13 cellular contexts compared by ENCODE assay signal in the genomic region with DNA sequence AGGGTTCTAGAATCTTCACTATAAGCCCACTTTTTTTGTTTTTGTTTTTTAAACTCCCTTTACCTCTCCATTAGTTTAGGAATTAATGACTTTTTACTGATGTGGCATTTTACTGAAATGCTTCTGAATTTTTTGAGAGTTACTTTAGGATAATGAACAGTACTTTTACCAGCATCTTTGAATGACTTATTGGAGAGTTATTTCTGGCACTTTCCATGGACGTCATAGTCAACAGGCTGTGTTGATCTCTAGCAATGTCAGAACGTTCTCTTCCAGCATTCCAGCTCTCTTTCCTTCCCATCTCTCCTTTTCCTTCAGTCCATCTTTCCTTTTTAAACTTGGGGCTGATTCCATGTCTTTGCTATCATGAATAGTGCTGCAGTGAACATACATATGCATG. TPM values are rescaled to one million over a fixed set of nuclear protein-coding genes. Genes with fewer than 3 reads are reported as not detected.
DNase-seq lines count a peak whose midpoint lies in the region; ATAC-seq, FAIRE-seq and TF ChIP-seq lines count a peak whose summit lies in the region.
"Had no signal": no experiment of that assay in that cellular context is flagged by ENCODE, and none has a peak within 500 bp of the region (broad histone marks: within the 10 kb centered on the region; RNA-seq: fewer than 3 reads in every experiment).

No MANE protein-coding gene starts in this region.

- H3K9ac ChIP-seq in endothelial cell of umbilical vein (replicated peaks; ENCODE audit: extremely low read depth, insufficient read depth, low read length): no peak overlapping the region

- dilution Hi-C loops in endothelial cell of umbilical vein (cut with MboI; ENCODE audit: extremely low pct_ligation_motif_present, low sequenced_read_pairs): no loop called here

- H3K36me3 ChIP-seq in endothelial cell of umbilical vein (ENCODE audit: control insufficient read depth in 2 of 2, extremely low read depth in 1 of 2, insufficient read depth in 2 of 2, low read length in 2 of 2): peaks cover 0 to 3% of the 10 kb centered on the region in 2 experiments
- no peaks in the 10 kb centered on the region for H3K36me3 ChIP-seq in aorta (ENCODE audit: control insufficient read depth in 1 of 2, insufficient read depth in 2 of 2, low read length in 1 of 2)

- WGBS in aorta, 2 donors: 2 to 3% methylated on average over 2 of the region's 2 CpGs

- H3K27ac ChIP-seq in endothelial cell of umbilical vein (ENCODE audit: insufficient read depth, low read depth, low read length) (peak overlapping the region; percentile 32), aorta (ENCODE audit: low read depth in 1 of 2, low read length in 2 of 2) (no peak overlapping the region)

- intact Hi-C loops in Right ventricle myocardium inferior (cut with DNase I): no loop called here
- intact Hi-C loops in cardiac septum (cut with DNase I): loop anchor here (5.0 kb wide), 1 partner anchor 34 kb away; no protein-coding TSS in a partner anchor
- intact Hi-C loops in endothelial cell of umbilical vein (cut with micrococcal nuclease): loop anchor here (1.0 kb wide), 1 partner anchor 10 kb away; no protein-coding TSS in a partner anchor
- intact Hi-C loops in aorta (cut with DNase I): loop anchor here in 1 of 2 donors (2.0 kb wide), 1 partner anchor 47 kb away; no protein-coding TSS in a partner anchor

- POLR2A ChIA-PET in endothelial cell of umbilical vein (lab: Charles Lee): no interaction called here

- CTCF ChIA-PET in endothelial cell of umbilical vein (lab: Charles Lee): interaction anchor here (0.8 to 1.5 kb wide), 6 partner anchors 9 to 105 kb away, joined by 3 to 7 read pairs (median 4); no protein-coding TSS in a partner anchor

- H4K20me1 ChIP-seq in endothelial cell of umbilical vein (replicated peaks; ENCODE audit: control insufficient read depth, extremely low read depth, insufficient read depth, low read length): peaks cover 7% of the 10 kb centered on the region

- peaks cover 91% of the 10 kb centered on the region for H3K79me2 ChIP-seq in endothelial cell of umbilical vein (ENCODE audit: control insufficient read depth, insufficient read depth, low read length)

- H3K9me3 ChIP-seq in endothelial cell of umbilical vein (replicated peaks; ENCODE audit: control insufficient read depth, insufficient read depth, low read length): no peaks in the 10 kb centered on the region
- H3K9me3 ChIP-seq in aorta (ENCODE audit: control insufficient read depth, low read length): no peaks in the 10 kb centered on the region

- no peak overlapping the region for H2AFZ ChIP-seq in endothelial cell of umbilical vein (ENCODE audit: low read depth, low read length)

- peak; percentile 66 for FAIRE-seq in endothelial cell of umbilical vein (lab: Jason Lieb, UNC)
- FAIRE-seq: A204.1 had no signal

- H3K36me3 Mint-ChIP-seq in endothelial cell (ENCODE audit: low read depth, unreplicated experiment): peaks cover 14% of the 10 kb centered on the region

- no peak for TF ChIP-seq CTCF in endothelial cell of umbilical vein (IDR thresholded peaks at IDR 0.05; ENCODE audit: extremely low read depth in 1 of 2, insufficient read depth in 1 of 2, low read depth in 1 of 2, low read length in 2 of 2)
- no peak for TF ChIP-seq CTCF in endothelial cell (IDR thresholded peaks at IDR 0.05; ENCODE audit: unreplicated experiment)

- no peaks in the 10 kb centered on the region for H3K9me1 ChIP-seq in endothelial cell of umbilical vein (replicated peaks; ENCODE audit: control insufficient read depth, extremely low read depth, insufficient read depth, low read length)

- no TSS peak for BruUV-seq in endothelial cell of umbilical vein (replicated peaks; lab: Mats Ljungman, UMichigan)

- no peak overlapping the region for H3K4me3 ChIP-seq in endothelial cell of umbilical vein (replicated peaks in 1 of 3; ENCODE audit: insufficient read depth in 1 of 3, low read depth in 1 of 3, low read length in 3 of 3)
- H3K4me3 ChIP-seq in aorta (ENCODE audit: low read length in 2 of 2): no peak overlapping the region

- no peak overlapping the region for H3K27ac Mint-ChIP-seq in endothelial cell (ENCODE audit: unreplicated experiment)
- H3K27ac Mint-ChIP-seq: activated naive CD8-positive, alpha-beta T cell treated with anti-CD3 and anti-CD28 coated beads, Interleukin-2, amount 10 ng/mL, durations not matched to agents 7 days and 5 days had no signal

- peaks cover 1% of the 10 kb centered on the region for H3K27me3 Mint-ChIP-seq in endothelial cell (ENCODE audit: unreplicated experiment)

- peaks cover 8% of the 10 kb centered on the region for H3K4me1 Mint-ChIP-seq in endothelial cell (ENCODE audit: unreplicated experiment)
- H3K4me1 Mint-ChIP-seq: activated naive CD8-positive, alpha-beta T cell treated with anti-CD3 and anti-CD28 coated beads, Interleukin-2, amount 10 ng/mL, durations not matched to agents 7 days and 5 days had no signal

- no peak overlapping the region for H3K4me3 Mint-ChIP-seq in endothelial cell (ENCODE audit: unreplicated experiment)
- H3K4me3 Mint-ChIP-seq: activated naive CD8-positive, alpha-beta T cell treated with anti-CD3 and anti-CD28 coated beads, Interleukin-2, amount 10 ng/mL, durations not matched to agents 7 days and 5 days; nephron had no signal

- no peaks in the 10 kb centered on the region for H3K9me3 Mint-ChIP-seq in endothelial cell (ENCODE audit: unreplicated experiment)

- no peak for TF ChIP-seq POLR2A in endothelial cell of umbilical vein (IDR thresholded peaks at IDR 0.05; ENCODE audit: low read depth, low read length)

- no peak overlapping the region for H3K4me2 ChIP-seq in endothelial cell of umbilical vein (ENCODE audit: insufficient read depth, low read length)

- H3K4me1 ChIP-seq in endothelial cell of umbilical vein (ENCODE audit: control insufficient read depth, extremely low read depth, insufficient read depth, low read length) (peaks cover 8% of the 10 kb centered on the region), aorta (ENCODE audit: control insufficient read depth in 1 of 2, insufficient read depth in 2 of 2, low read length in 2 of 2) (peaks cover 3 to 11% of the 10 kb centered on the region in 2 donors)

- H3K27me3 ChIP-seq in endothelial cell of umbilical vein (ENCODE audit: control insufficient read depth in 2 of 2, insufficient read depth in 2 of 2, low read length in 2 of 2): no peaks in the 10 kb centered on the region
- no peaks in the 10 kb centered on the region for H3K27me3 ChIP-seq in aorta (ENCODE audit: control insufficient read depth in 1 of 2, insufficient read depth in 2 of 2, low read length in 1 of 2)

- ATAC-seq in Right ventricle myocardium inferior (peak; percentile 55), aorta (ENCODE audit: low FRiP score) (peak; percentile 71), HG02970 (IDR thresholded peaks at IDR 0.05; ENCODE audit: low FRiP score, unreplicated experiment) (no peak)

- DNase-seq in Right ventricle myocardium inferior (ENCODE audit: missing footprints) (no peak), cardiac septum (ENCODE audit: low spot score) (no peak), endothelial cell of umbilical vein (ENCODE audit: low read depth, low spot score) (peak; percentile 61), myocyte (ENCODE audit: low read depth) (peak; percentile 54), aorta (no peak), endothelial cell (ENCODE audit: low spot score) (no peak), RKO (ENCODE audit: low spot score) (no peak)
- DNase-seq: activated CD4-positive, CD25-positive, alpha-beta regulatory T cell treated with anti-CD3 and anti-CD28 coated beads, Interleukin-2, amount 50 U/mL, for 72 hours; activated naive CD8-positive, alpha-beta T cell treated with anti-CD3 and anti-CD28 coated beads, Interleukin-2, amount 10 ng/mL, durations not matched to agents 7 days and 5 days; OCI-M1 had no signal

TF ChIP-seq in endothelial cell of umbilical vein, 7 proteins besides CTCF, POLR2A, EP300 and RAD21:
- TF ChIP-seq FOS (IDR thresholded peaks at IDR 0.05; ENCODE audit: borderline replicate concordance, insufficient read depth, low read length) (no peak), MYC (IDR thresholded peaks at IDR 0.05; ENCODE audit: low read depth, low read length) (no peak), JUN (IDR thresholded peaks at IDR 0.05; ENCODE audit: borderline replicate concordance, insufficient read depth, insufficient read length, low read depth) (no peak), EZH2 (IDR thresholded peaks at IDR 0.05; ENCODE audit: borderline replicate concordance, low read depth, low read length, severe bottlenecking) (no peak), POLR2AphosphoS5 (IDR thresholded peaks at IDR 0.05; ENCODE audit: insufficient read depth, low read depth, low read length) (no peak), GATA2 (IDR thresholded peaks at IDR 0.05; ENCODE audit: insufficient read depth, insufficient read length, low read depth, low read length) (no peak)
- TF ChIP-seq, protein P1, sequence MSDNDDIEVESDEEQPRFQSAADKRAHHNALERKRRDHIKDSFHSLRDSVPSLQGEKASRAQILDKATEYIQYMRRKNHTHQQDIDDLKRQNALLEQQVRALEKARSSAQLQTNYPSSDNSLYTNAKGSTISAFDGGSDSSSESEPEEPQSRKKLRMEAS (IDR thresholded peaks at IDR 0.05; ENCODE audit: insufficient read depth, insufficient read length): no peak

RNA-seq across cellular contexts. Expression of gene CLIC4, which starts 48.5 kb away (rescaled TPM):
- total RNA-seq in Right ventricle myocardium inferior (406 TPM), cardiac septum (316 TPM), endothelial cell of umbilical vein (330 and 333 TPM in 2 replicates), myocyte (910 and 1,271 TPM in 2 replicates), aorta (100 to 1,000 TPM; 477 to 941 TPM), endothelial cell (ENCODE audit: unreplicated experiment) (109 TPM)
- polyA plus RNA-seq in endothelial cell of umbilical vein (76.6 and 97.5 TPM in 2 replicates), aorta (100 to 1,000 TPM; 278 to 322 TPM)
- polyA plus RNA-seq in endothelial cell of umbilical vein (2011; cell fraction: cytosol; rRNA removed): 122 and 128 TPM in 2 replicates
- polyA plus RNA-seq in endothelial cell of umbilical vein (2011; cell fraction: nucleus; rRNA removed): 67.0 and 84.4 TPM in 2 replicates
- polyA plus RNA-seq in endothelial cell of umbilical vein (2012): 156 and 227 TPM in 2 replicates
- polyA minus RNA-seq in endothelial cell of umbilical vein: 74.9 and 89.1 TPM in 2 replicates
- polyA minus RNA-seq in endothelial cell of umbilical vein (2011; cell fraction: cytosol; rRNA and poly(A)+ RNA removed): 65.3 TPM
- 74.6 and 101 TPM in 2 replicates for polyA minus RNA-seq in endothelial cell of umbilical vein (2011; cell fraction: nucleus; rRNA and poly(A)+ RNA removed)
- polyA plus RNA-seq in myocyte (2012): 498 TPM

Comparison
In these comparisons a context has a peak if more than half of its experiments do, and no peak if none do; other contexts are left out.
1. DNase-seq: peak in endothelial cell of umbilical vein (single experiment) and myocyte (single experiment); none in Right ventricle myocardium inferior (single experiment), cardiac septum (single experiment), aorta (0 of 2), endothelial cell (single experiment) and RKO (single experiment).